17 cellular contexts compared by ENCODE assay signal in genomic region chr14:99728231-99728920, GRCh38. TPM values are rescaled to one million over a fixed set of nuclear protein-coding genes. Genes with fewer than 3 reads are reported as not detected.
DNase-seq lines count a peak whose midpoint lies in the region; ATAC-seq and TF ChIP-seq lines count a peak whose summit lies in the region.
"Had no signal": no experiment of that assay in that cellular context is flagged by ENCODE, and none has a peak within 500 bp of the region (broad histone marks: within the 10 kb centered on the region; RNA-seq: fewer than 3 reads in every experiment).

No MANE protein-coding gene starts in this region.

- TF ChIP-seq EP300 in sigmoid colon (IDR thresholded peaks at IDR 0.05) (no peak), tibial nerve (IDR thresholded peaks at IDR 0.05) (no peak)

- DNase-seq in activated CD8-positive, alpha-beta memory T cell treated with anti-CD3 and anti-CD28 coated beads, Interleukin-2, amount 50 U/mL, for 4 hours: peak; percentile 6
- no peak for DNase-seq in activated CD8-positive, alpha-beta memory T cell treated with anti-CD3 and anti-CD28 coated beads for 24 hours
- peak; percentile 66 for DNase-seq in RWPE2 (ENCODE audit: low spot score)
- DNase-seq in right cardiac atrium: peak in 2 of 3 donors; percentile 47 to 50
- peak; percentile 68 for DNase-seq in sigmoid colon
- no peak for DNase-seq in NCI-H2107 treated with DMSO at 0.1 percent for 48 hours (lab: John Stamatoyannopoulos, UW; ENCODE audit: unreplicated experiment)
- DNase-seq in tibial nerve (ENCODE audit: low spot score in 2 of 2): no peak
- DNase-seq: activated naive CD8-positive, alpha-beta T cell treated with anti-CD3 and anti-CD28 coated beads for 36 hours; effector memory CD8-positive, alpha-beta T cell; NCI-H1694 treated with DMSO at 0.1 percent for 48 hours; NCI-H345; stimulated activated CD4-positive, alpha-beta T cell treated with anti-CD3 and anti-CD28 coated beads, Interleukin-4, amount 100 ng/mL, for 4 hours had no signal

- intact Hi-C loops in right cardiac atrium (cut with DNase I): no loop called here
- intact Hi-C loops in sigmoid colon (cut with DNase I): no loop called here

- no peak overlapping the region for H3K4me3 ChIP-seq in RWPE2 (ENCODE audit: severe bottlenecking)
- no peak overlapping the region for H3K4me3 ChIP-seq in right cardiac atrium (ENCODE audit: low read length)
- H3K4me3 ChIP-seq in sigmoid colon: no peak overlapping the region
- H3K4me3 ChIP-seq in tibial nerve: no peak overlapping the region
- H3K4me3 ChIP-seq: BLaER1, cardiac muscle cell, thoracic aorta had no signal

- H3K36me3 ChIP-seq in RWPE2 (ENCODE audit: low read depth): no peaks in the 10 kb centered on the region
- no peaks in the 10 kb centered on the region for H3K36me3 ChIP-seq in sigmoid colon
- no peaks in the 10 kb centered on the region for H3K36me3 ChIP-seq in tibial nerve
- H3K36me3 ChIP-seq: BLaER1, cardiac muscle cell, thoracic aorta had no signal

- ATAC-seq in RWPE2 (ENCODE audit: low read depth): no peak
- no peak for ATAC-seq in right cardiac atrium
- no peak for ATAC-seq in GM19397 (IDR thresholded peaks at IDR 0.05; ENCODE audit: unreplicated experiment)
- ATAC-seq: effector memory CD8-positive, alpha-beta T cell had no signal

- no peak overlapping the region for H3K27ac ChIP-seq in RWPE2 (ENCODE audit: poor library complexity, severe bottlenecking)
- no peak overlapping the region for H3K27ac ChIP-seq in right cardiac atrium (ENCODE audit: low read length)
- no peak overlapping the region for H3K27ac ChIP-seq in sigmoid colon
- no peak overlapping the region for H3K27ac ChIP-seq in tibial nerve
- H3K27ac ChIP-seq: BLaER1, cardiac muscle cell, thoracic aorta had no signal

- TF ChIP-seq POLR2A in sigmoid colon (IDR thresholded peaks at IDR 0.05) (no peak), tibial nerve (IDR thresholded peaks at IDR 0.05) (no peak)

- H3K4me1 ChIP-seq in RWPE2 (ENCODE audit: insufficient read depth, poor library complexity, severe bottlenecking): no peaks in the 10 kb centered on the region
- no peaks in the 10 kb centered on the region for H3K4me1 ChIP-seq in right cardiac atrium (ENCODE audit: control insufficient read depth, insufficient read depth, low read length)
- H3K4me1 ChIP-seq in sigmoid colon: peaks cover 0 to 28% (median 26%) of the 10 kb centered on the region in 4 donors
- H3K4me1 ChIP-seq in tibial nerve: peaks cover 0 to 35% (median 5%) of the 10 kb centered on the region in 4 donors

- 88% methylated on average over 16 of the region's 16 CpGs for WGBS in right cardiac atrium
- 77 to 88% methylated on average over 16 of the region's 16 CpGs for WGBS in sigmoid colon, 2 donors
- WGBS in tibial nerve, 2 donors: 90 to 91% methylated on average over 15 to 16 of the region's 16 CpGs

- H3K27me3 ChIP-seq in RWPE2 (ENCODE audit: insufficient read depth, poor library complexity, severe bottlenecking): no peaks in the 10 kb centered on the region
- no peaks in the 10 kb centered on the region for H3K27me3 ChIP-seq in right cardiac atrium (ENCODE audit: control insufficient read depth, insufficient read depth)
- H3K27me3 ChIP-seq in sigmoid colon: no peaks in the 10 kb centered on the region
- peaks cover 0 to 13% of the 10 kb centered on the region in 2 donors for H3K27me3 ChIP-seq in tibial nerve

- TF ChIP-seq CTCF in RWPE2 (IDR thresholded peaks at IDR 0.05; ENCODE audit: poor library complexity, severe bottlenecking) (no peak), sigmoid colon (IDR thresholded peaks at IDR 0.05) (no peak), tibial nerve (IDR thresholded peaks at IDR 0.05) (no peak)

- H3K9me3 ChIP-seq in RWPE2 (ENCODE audit: severe bottlenecking): no peaks in the 10 kb centered on the region
- no peaks in the 10 kb centered on the region for H3K9me3 ChIP-seq in right cardiac atrium (ENCODE audit: control insufficient read depth, low read length)
- no peaks in the 10 kb centered on the region for H3K9me3 ChIP-seq in sigmoid colon
- H3K9me3 ChIP-seq in tibial nerve: no peaks in the 10 kb centered on the region
- H3K9me3 ChIP-seq: BLaER1, thoracic aorta had no signal

RNA-seq across cellular contexts. Expression of gene CYP46A1, which starts 44.3 kb away (rescaled TPM):
- total RNA-seq in right cardiac atrium (1 to 10 TPM; 5.7 to 9.2 (median 7.9) TPM), sigmoid colon (1 to 10 TPM in 3 of 4 donors, under 1 TPM in 1; 0.36 to 2.0 (median 1.6) TPM), tibial nerve (1 to 10 TPM; 1.2 to 3.7 (median 1.4) TPM)
- polyA plus RNA-seq in right cardiac atrium (5.8 TPM), sigmoid colon (under 1 TPM in 2 of 3 donors, not detected in 1; under 0.01 to 0.35 TPM)
- total RNA-seq: T-helper 1 cell treated with Interleukin-12 subunit alpha and Interleukin-12 subunit beta and Interleukin-4 antibody, amounts not matched to agents 30 ng/mL and 1 ng/mL, for 36 hours had no signal

Comparison
In these comparisons a context has a peak if more than half of its experiments do, and no peak if none do; other contexts are left out.
1. DNase-seq: peak in activated CD8-positive, alpha-beta memory T cell treated with anti-CD3 and anti-CD28 coated beads, Interleukin-2, amount 50 U/mL, for 4 hours (single experiment), RWPE2 (single experiment), right cardiac atrium (2 of 3) and sigmoid colon (single experiment); none in activated CD8-positive, alpha-beta memory T cell treated with anti-CD3 and anti-CD28 coated beads for 24 hours (single experiment), NCI-H2107 treated with DMSO at 0.1 percent for 48 hours (single experiment) and tibial nerve (0 of 2).